In the genomic region with DNA sequence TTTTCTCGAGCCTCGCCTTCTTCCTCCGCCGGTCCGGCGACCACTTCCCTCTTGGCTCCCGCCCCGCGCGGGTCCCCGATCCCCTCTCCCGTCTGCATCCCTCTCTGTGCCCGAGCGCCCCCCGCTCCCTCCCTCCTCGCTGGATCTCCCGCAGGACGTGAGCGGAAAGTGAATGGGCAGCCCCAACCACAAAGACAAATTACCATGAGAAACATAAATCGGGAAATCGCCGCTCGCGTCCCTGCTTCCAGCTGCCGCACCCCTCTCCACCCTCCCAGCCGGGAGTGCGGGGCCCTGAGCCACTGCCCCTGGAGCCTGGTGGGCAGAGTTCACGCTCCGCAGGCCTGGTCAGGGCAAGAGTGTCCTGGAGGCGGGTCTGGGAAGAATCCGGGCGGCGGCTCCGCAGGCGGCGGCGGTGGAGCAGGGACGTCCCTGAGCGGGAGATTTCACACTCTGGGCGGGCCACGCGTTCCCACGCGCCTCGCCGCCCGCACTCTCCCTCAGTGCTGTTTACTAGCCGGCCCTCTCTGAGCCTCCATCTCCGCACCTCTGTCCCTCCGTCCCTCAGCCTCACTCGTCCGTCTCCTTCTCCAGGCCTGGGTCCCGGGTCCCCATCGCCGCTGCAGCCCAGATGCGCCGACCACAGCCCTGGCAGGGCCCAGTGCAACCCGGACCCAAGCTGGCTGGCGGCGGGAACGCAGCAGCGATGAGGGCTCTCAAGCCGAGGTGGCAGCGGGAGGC, we compare ENCODE assay signal across 7 cellular contexts. TPM values are rescaled to one million over a fixed set of nuclear protein-coding genes. Genes with fewer than 3 reads are reported as not detected.
A peak's percentile ranks its signal among the peaks of the same experiment; 100 is the strongest.
DNase-seq lines count a peak whose midpoint lies in the region; TF ChIP-seq lines count a peak whose summit lies in the region.

No MANE protein-coding gene starts in this region.

- DNase-seq in GM23248 (peak; percentile 44), esophagus muscularis mucosa (ENCODE audit: extremely low spot score) (no peak), amniotic stem cell (lab: John Stamatoyannopoulos, UW) (no peak), NCI-H2081 treated with DMSO at 0.1 percent for 48 hours (lab: John Stamatoyannopoulos, UW) (no peak), SIG-M5 treated with dmso at 0.1 percent for 504 hours (lab: John Stamatoyannopoulos, UW; ENCODE audit: unreplicated experiment) (no peak)

- in situ Hi-C loops in GM23248 (cut with MboI) = no loop called here

- no peaks in the 10 kb centered on the region for H3K79me2 ChIP-seq in GM23248 (ENCODE audit: insufficient read depth)

- H3K4me1 ChIP-seq in GM23248 (ENCODE audit: insufficient read depth) (0 out of 2 replicates have a peak, but pooled peaks cover 9% of the 10 kb centered on the region), esophagus muscularis mucosa (peaks cover 31 to 35% (median 34%) of the 10 kb centered on the region in 4 donors)

- H3F3A ChIP-seq in GM23248 (ENCODE audit: insufficient read depth) = no peaks in the 10 kb centered on the region

- H3K9me3 ChIP-seq in GM23248 (ENCODE audit: low read depth) (no peaks in the 10 kb centered on the region), esophagus muscularis mucosa (no peaks in the 10 kb centered on the region)

- intact Hi-C loops in esophagus muscularis mucosa (cut with DNase I) = loop anchor here (2.0 kb wide), 1 partner anchor 84 kb away; no protein-coding TSS in a partner anchor

- H3K36me3 ChIP-seq in GM23248 (ENCODE audit: low read depth) (no peaks in the 10 kb centered on the region), esophagus muscularis mucosa (no peaks in the 10 kb centered on the region)

- no peak for TF ChIP-seq CTCF in WI38 (IDR thresholded peaks at IDR 0.05; ENCODE audit: low read depth, low read length)
- no peak for TF ChIP-seq CTCF in esophagus muscularis mucosa (IDR thresholded peaks at IDR 0.05)
- no peak for TF ChIP-seq CTCF in nephron (IDR thresholded peaks at IDR 0.05; ENCODE audit: unreplicated experiment in 3 of 3)

- TF ChIP-seq EP300 in esophagus muscularis mucosa (IDR thresholded peaks at IDR 0.05) = no peak

- H3K27me3 Mint-ChIP-seq in nephron (ENCODE audit: low read depth) = peaks cover 59% of the 10 kb centered on the region

- H3K4me2 ChIP-seq in GM23248 (ENCODE audit: unreplicated experiment) = peak overlapping the region; percentile 82

- no peak overlapping the region for H3K27ac Mint-ChIP-seq in nephron

- no peaks in the 10 kb centered on the region for H3K9me2 ChIP-seq in GM23248 (ENCODE audit: insufficient read depth)

- peak overlapping the region; percentile 82; the same call in 1 of the 2 replicates for H2AFZ ChIP-seq in GM23248

- H3K4me3 ChIP-seq in GM23248 = peak overlapping the region; percentile 65
- H3K4me3 ChIP-seq in WI38 (ENCODE audit: low read depth, low read length) = peak overlapping the region; percentile 24
- H3K4me3 ChIP-seq in esophagus muscularis mucosa = peak overlapping the region; percentile 56 to 64 (median 62)

- peaks cover 88% of the 10 kb centered on the region for H3K27me3 ChIP-seq in GM23248 (replicated peaks; ENCODE audit: insufficient read depth)
- peaks cover 0 to 54% (median 12%) of the 10 kb centered on the region in 4 donors for H3K27me3 ChIP-seq in esophagus muscularis mucosa

- H3K9ac ChIP-seq in GM23248 = no peak overlapping the region

- no peaks in the 10 kb centered on the region for H4K20me1 ChIP-seq in GM23248 (ENCODE audit: insufficient read depth)

- H3K9me3 Mint-ChIP-seq in nephron = peaks cover 5% of the 10 kb centered on the region

- no peaks in the 10 kb centered on the region for H3K36me3 Mint-ChIP-seq in nephron (ENCODE audit: low read depth)

- peaks cover 36% of the 10 kb centered on the region for H3K4me1 Mint-ChIP-seq in nephron

- H3K27ac ChIP-seq in GM23248 = no peak overlapping the region
- no peak overlapping the region for H3K27ac ChIP-seq in esophagus muscularis mucosa (replicated peaks in 1 of 4)

- peak overlapping the region; percentile 84 to 89 (median 88) for H3K4me3 Mint-ChIP-seq in nephron

- 3% methylated on average over 34 to 59 of the region's 64 CpGs for WGBS in GM23248 (ENCODE audit: low coverage in 1 of 2, low lambda C conversion rate in 2 of 2, missing lambda C conversion rate in 2 of 2), 2 experiments
- under 1% methylated on average over 44 of the region's 64 CpGs for WGBS in esophagus muscularis mucosa

- TF ChIP-seq POLR2A in esophagus muscularis mucosa (IDR thresholded peaks at IDR 0.05; ENCODE audit: low read depth) = no peak

RNA-seq across cellular contexts. Expression of gene SEMA5B, which starts 0.8 kb away (rescaled TPM):
- not detected in 2 replicates for total RNA-seq in GM23248 (2014; rRNA removed; shearing (Covaris generic))
- not detected in 2 replicates for polyA plus RNA-seq in GM23248 (2016; fragmentation: Nextera tagmentation; extraction: Ambion mirVana)
- 1 to 10 TPM in 1 of 4 donors, under 1 TPM in 3; under 0.01 to 1.6 (median 0.34) TPM for total RNA-seq in esophagus muscularis mucosa

RNA-seq across cellular contexts. Expression of gene PDIA5, which starts 40.1 kb away (rescaled TPM):
- total RNA-seq in GM23248 (2014; rRNA removed; shearing (Covaris generic)) = 39.5 and 49.1 TPM in 2 replicates
- 57.3 and 60.2 TPM in 2 replicates for polyA plus RNA-seq in GM23248 (2016; fragmentation: Nextera tagmentation; extraction: Ambion mirVana)
- 10 to 100 TPM; 12.5 to 16.4 (median 15.1) TPM for total RNA-seq in esophagus muscularis mucosa
